13 cellular contexts compared by ENCODE assay signal in genomic region chr20:29443819-29444218, GRCh38.
A peak's percentile ranks its signal among the peaks of the same experiment; 100 is the strongest.
DNase-seq lines count a peak whose midpoint lies in the region; ATAC-seq, FAIRE-seq and TF ChIP-seq lines count a peak whose summit lies in the region.
"Had no signal": no experiment of that assay in that cellular context is flagged by ENCODE, and none has a peak within 500 bp of the region (broad histone marks: within the 10 kb centered on the region; RNA-seq: fewer than 3 reads in every experiment).

No MANE protein-coding gene starts in this region.

- TF ChIP-seq POLR2A in HepG2 (IDR thresholded peaks at IDR 0.05; ENCODE audit: insufficient read depth in 1 of 2, low read depth in 2 of 2, low read length in 2 of 2): no peak

- no peaks in the 10 kb centered on the region for H3K4me1 Mint-ChIP-seq in activated T-helper 17 cell treated with anti-CD3 and anti-CD28 coated beads, Interleukin-2, amount 50 U/mL, for 72 hours

- TF ChIP-seq EP300 in HepG2 (IDR thresholded peaks at IDR 0.05; ENCODE audit: low read depth in 2 of 2, low read length in 2 of 2) (no peak), HepG2 (CRISPR knock-in tag; IDR thresholded peaks at IDR 0.05; ENCODE audit: borderline replicate concordance) (no peak)

- H2AFZ ChIP-seq in HepG2 (ENCODE audit: low read length): no peak overlapping the region

- no TSS peak for BruUV-seq in HepG2 (replicated peaks; lab: Mats Ljungman, UMichigan)

- no peaks in the 10 kb centered on the region for H3K36me3 ChIP-seq in HepG2 (replicated peaks in 1 of 2; ENCODE audit: control insufficient read depth in 1 of 2, insufficient read depth in 2 of 2, low read length in 2 of 2)
- H3K36me3 ChIP-seq: adrenal gland had no signal

- FAIRE-seq in HepG2 (lab: Jason Lieb, UNC): no peak
- FAIRE-seq: keratinocyte had no signal

- H3K79me2 ChIP-seq in HepG2 (ENCODE audit: insufficient read depth, low read length): no peaks in the 10 kb centered on the region

- peaks cover 0 to 1% of the 10 kb centered on the region in 2 experiments; a peak in 1 of 5 replicates for H3K27me3 ChIP-seq in HepG2 (ENCODE audit: control insufficient read depth in 1 of 2, insufficient read depth in 2 of 2, low read length in 2 of 2)

- H3K9me3 Mint-ChIP-seq in activated T-helper 17 cell treated with anti-CD3 and anti-CD28 coated beads, Interleukin-2, amount 50 U/mL, for 72 hours: no peaks in the 10 kb centered on the region
- H3K9me3 Mint-ChIP-seq: CD8-positive, alpha-beta T cell had no signal

- H4K20me1 ChIP-seq in HepG2 (ENCODE audit: insufficient read depth, low read length): no peaks in the 10 kb centered on the region

- in situ Hi-C loops in HepG2 (cut with HindIII; ENCODE audit: extremely low pct_ligation_motif_present, low pct_unique_long_range_greater_than_20kb): no loop called here

- no peaks in the 10 kb centered on the region for H3K36me3 Mint-ChIP-seq in activated T-helper 17 cell treated with anti-CD3 and anti-CD28 coated beads, Interleukin-2, amount 50 U/mL, for 72 hours (ENCODE audit: low read depth)
- H3K36me3 Mint-ChIP-seq: CD8-positive, alpha-beta T cell; naive B cell had no signal

- no peak overlapping the region for H3K4me3 Mint-ChIP-seq in activated T-helper 17 cell treated with anti-CD3 and anti-CD28 coated beads, Interleukin-2, amount 50 U/mL, for 72 hours
- H3K4me3 Mint-ChIP-seq: CD8-positive, alpha-beta T cell had no signal

- H3K4me3 ChIP-seq in GM12864 (ENCODE audit: low read depth, low read length) (no peak overlapping the region), HepG2 (replicated peaks in 1 of 3; ENCODE audit: insufficient read depth in 1 of 3, low read depth in 2 of 3, low read length in 3 of 3) (no peak overlapping the region)

- no peak overlapping the region for H3K4me2 ChIP-seq in HepG2 (ENCODE audit: low read depth, low read length)

- peaks cover 3% of the 10 kb centered on the region for H3K27me3 Mint-ChIP-seq in activated T-helper 17 cell treated with anti-CD3 and anti-CD28 coated beads, Interleukin-2, amount 50 U/mL, for 72 hours
- H3K27me3 Mint-ChIP-seq: naive B cell had no signal

- H3K9me3 ChIP-seq in HepG2 (ENCODE audit: low read length): peaks cover 2% of the 10 kb centered on the region; the same call in 1 of the 2 replicates
- H3K9me3 ChIP-seq: adrenal gland had no signal

- H3K4me1 ChIP-seq in HepG2 (ENCODE audit: insufficient read depth, low read length): no peaks in the 10 kb centered on the region
- H3K4me1 ChIP-seq: adrenal gland had no signal

- peak; percentile 92 for ATAC-seq in GM19025 (IDR thresholded peaks at IDR 0.05; ENCODE audit: low read depth, unreplicated experiment)
- ATAC-seq in HG03064 (IDR thresholded peaks at IDR 0.05; ENCODE audit: low read depth, unreplicated experiment): peak; percentile 76
- ATAC-seq in activated T-helper 17 cell treated with anti-CD3 and anti-CD28 coated beads, Interleukin-2, amount 50 U/mL, for 72 hours (replicated peaks): peak; percentile 53
- ATAC-seq in HepG2: no peak
- no peak for ATAC-seq in HG03097 (IDR thresholded peaks at IDR 0.05; ENCODE audit: low FRiP score, unreplicated experiment)
- ATAC-seq: CD8-positive, alpha-beta T cell had no signal

- no peak overlapping the region for H3K27ac Mint-ChIP-seq in activated T-helper 17 cell treated with anti-CD3 and anti-CD28 coated beads, Interleukin-2, amount 50 U/mL, for 72 hours
- H3K27ac Mint-ChIP-seq: CD8-positive, alpha-beta T cell had no signal

- CTCF ChIA-PET in HepG2 (lab: Yijun Ruan, JAX; ENCODE audit: low intra/inter-chr PET ratio, low total read pairs): interaction anchor here (1.9 kb wide), 1 partner anchor 321 kb away, joined by 7 read pairs; no protein-coding TSS in a partner anchor

- H3K27ac ChIP-seq in HepG2 (ENCODE audit: extremely low read length, insufficient read depth, low read length): no peak overlapping the region
- H3K27ac ChIP-seq: adrenal gland, dorsolateral prefrontal cortex had no signal

- no peak for TF ChIP-seq RAD21 in HepG2 (CRISPR knock-in tag; IDR thresholded peaks at IDR 0.05)

- H3K9ac ChIP-seq in HepG2 (ENCODE audit: insufficient read depth, low read depth, low read length): no peak overlapping the region

- POLR2A ChIA-PET in HepG2 (lab: Yijun Ruan, JAX): no interaction called here

- WGBS in HepG2 (ENCODE audit: low lambda C conversion rate): 4% methylated on average over 3 of the region's 3 CpGs

- intact Hi-C loops in HepG2 (cut with micrococcal nuclease; ENCODE audit: unreplicated experiment): loop anchor here (2.0 kb wide), 1 partner anchor 321 kb away; no protein-coding TSS in a partner anchor

- TF ChIP-seq CTCF in GM12864 (IDR thresholded peaks at IDR 0.05; ENCODE audit: low read depth, low read length, missing control alignments) (no peak), HepG2 (CRISPR knock-in tag; IDR thresholded peaks at IDR 0.05) (no peak)

- DNase-seq in GM12864 (ENCODE audit: low read depth) (peak; percentile 48), retina (no peak), HepG2 (ENCODE audit: low spot score) (no peak), activated gamma-delta T cell (lab: John Stamatoyannopoulos, UW) (no peak)
- DNase-seq: dorsolateral prefrontal cortex had no signal

TF ChIP-seq in HepG2, 621 proteins besides CTCF, POLR2A, EP300 and RAD21:
- TF ChIP-seq ZNF367 (CRISPR knock-in tag; IDR thresholded peaks at IDR 0.05; ENCODE audit: borderline replicate concordance) (no peak), KMT2B (CRISPR knock-in tag; IDR thresholded peaks at IDR 0.05) (no peak), ZNF703 (CRISPR knock-in tag; IDR thresholded peaks at IDR 0.05; ENCODE audit: borderline replicate concordance) (no peak), GLI4 (CRISPR knock-in tag; IDR thresholded peaks at IDR 0.05; ENCODE audit: borderline replicate concordance) (no peak), TCF7 (IDR thresholded peaks at IDR 0.05; ENCODE audit: low read depth) (no peak), TAF15 (IDR thresholded peaks at IDR 0.05; ENCODE audit: low read depth, low read length, poor library complexity, severe bottlenecking) (no peak), RFX3 (CRISPR knock-in tag; IDR thresholded peaks at IDR 0.05) (no peak)
TF ChIP-seq in HepG2: peak in this region for 0.

Comparison
In these comparisons a context has a peak if more than half of its experiments do, and no peak if none do; other contexts are left out.
1. ATAC-seq: peak in GM19025 (single experiment), HG03064 (single experiment) and activated T-helper 17 cell treated with anti-CD3 and anti-CD28 coated beads, Interleukin-2, amount 50 U/mL, for 72 hours (single experiment); none in HepG2 (single experiment) and HG03097 (single experiment).